1 cellular context compared by ENCODE assay signal in genomic region chr4:90028460-90028859, GRCh38.
TF ChIP-seq lines count a peak whose summit lies in the region.

No MANE protein-coding gene starts in this region.

TF ChIP-seq in GM12878, 131 proteins besides CTCF, POLR2A, EP300 and RAD21 (continued from another document):
- TF ChIP-seq E4F1 (IDR thresholded peaks at IDR 0.05; ENCODE audit: borderline replicate concordance, partially characterized antibody) (no peak), CREM (IDR thresholded peaks at IDR 0.05; ENCODE audit: low read depth) (no peak), RFX5 (IDR thresholded peaks at IDR 0.05; ENCODE audit: low read depth, low read length) (no peak), SP1 (IDR thresholded peaks at IDR 0.05; ENCODE audit: low read depth, low read length) (no peak), NFYA (IDR thresholded peaks at IDR 0.05; ENCODE audit: borderline replicate concordance, low read depth, low read length) (no peak), BMI1 (IDR thresholded peaks at IDR 0.05; ENCODE audit: borderline replicate concordance) (peak; percentile 69; the same call in 1 of the 2 replicates), TAF1 (IDR thresholded peaks at IDR 0.05; ENCODE audit: borderline replicate concordance, low read depth, low read length) (no peak), ZNF622 (IDR thresholded peaks at IDR 0.05) (no peak), IKZF1 (conservative IDR thresholded peaks at IDR 0.05) (peak; percentile 51), SIN3A (IDR thresholded peaks at IDR 0.05; ENCODE audit: low read depth, low read length) (no peak), MAX (IDR thresholded peaks at IDR 0.05; ENCODE audit: low read depth, low read length) (no peak), BHLHE40 (IDR thresholded peaks at IDR 0.05; ENCODE audit: borderline replicate concordance in 1 of 2, low read depth in 2 of 2, low read length in 1 of 2) (peak; percentile 44 to 51; a peak in 3 of 4 replicates), RB1 (IDR thresholded peaks at IDR 0.05; ENCODE audit: borderline replicate concordance) (no peak), PAX8 (IDR thresholded peaks at IDR 0.05) (no peak), RELB (IDR thresholded peaks at IDR 0.05; ENCODE audit: low read depth) (peak; percentile 75; the same call in 1 of the 2 replicates), RUNX3 (IDR thresholded peaks at IDR 0.05; ENCODE audit: low read length) (no peak), MYB (IDR thresholded peaks at IDR 0.05; ENCODE audit: borderline replicate concordance, low read depth, low read length) (no peak), MTA2 (IDR thresholded peaks at IDR 0.05; ENCODE audit: low read depth) (peak; percentile 99), ZBTB11 (CRISPR knock-in tag; IDR thresholded peaks at IDR 0.05) (no peak), SIX5 (IDR thresholded peaks at IDR 0.05; ENCODE audit: low read depth, low read length, severe bottlenecking) (no peak), CBFB (IDR thresholded peaks at IDR 0.05; ENCODE audit: low read depth) (no peak), ZNF687 (IDR thresholded peaks at IDR 0.05) (0 out of 2 replicates have a peak, but pooled peaks have one; percentile 30), IRF4 (IDR thresholded peaks at IDR 0.05; ENCODE audit: low read depth, low read length) (no peak)
TF ChIP-seq in GM12878: peak in this region for 19.
